Comparison of ENCODE assay signal across 13 cellular contexts in the genomic region with DNA sequence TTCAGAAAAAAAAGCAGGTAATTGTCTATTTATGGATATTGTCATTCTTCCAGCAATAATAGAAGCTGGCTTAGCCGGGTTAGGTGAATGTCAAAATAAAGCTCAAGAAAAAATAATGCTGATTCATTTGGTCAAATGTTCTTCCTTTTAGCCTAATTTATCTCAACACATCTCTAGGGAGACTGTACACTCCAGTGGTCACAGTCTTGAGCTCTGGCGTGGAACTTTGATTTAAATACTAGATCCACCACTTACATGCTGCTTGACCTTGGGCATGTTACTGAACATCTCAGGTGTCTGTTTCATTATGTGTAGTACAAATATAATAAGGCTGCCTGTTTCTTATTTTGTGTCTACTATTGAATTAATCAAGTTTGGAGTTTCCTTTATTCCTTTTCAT. TPM values are rescaled to one million over a fixed set of nuclear protein-coding genes. Genes with fewer than 3 reads are reported as not detected.
DNase-seq lines count a peak whose midpoint lies in the region; ATAC-seq and FAIRE-seq lines count a peak whose summit lies in the region.
"Had no signal": no experiment of that assay in that cellular context is flagged by ENCODE, and none has a peak within 500 bp of the region (broad histone marks: within the 10 kb centered on the region; RNA-seq: fewer than 3 reads in every experiment).

No MANE protein-coding gene starts in this region.

- FAIRE-seq in GM19239 (lab: Jason Lieb, UNC): peak; percentile 75

- no peak overlapping the region for H2AFZ ChIP-seq in ACC112 (ENCODE audit: low read length, unreplicated experiment)

- peak; percentile 93 for ATAC-seq in HG02885 (IDR thresholded peaks at IDR 0.05; ENCODE audit: poor library complexity, unreplicated experiment)
- no peak for ATAC-seq in activated T-cell treated with anti-CD3 and anti-CD28 coated beads, Interleukin-2, amount 50 U/mL, for 4 hours
- ATAC-seq in activated T-cell treated with anti-CD3 and anti-CD28 coated beads, Interleukin-2, amount 50 U/mL, for 72 hours (replicated peaks in 1 of 2): no peak
- ATAC-seq: activated CD8-positive, alpha-beta memory T cell treated with anti-CD3 and anti-CD28 coated beads, Interleukin-2, amount 10 ng/mL, durations not matched to agents 7 days and 5 days; naive thymus-derived CD4-positive, alpha-beta T cell had no signal

- peaks cover 35% of the 10 kb centered on the region for H3K36me3 ChIP-seq in ACC112 (ENCODE audit: insufficient read depth, low read length)
- H3K36me3 ChIP-seq: transverse colon had no signal

- no peaks in the 10 kb centered on the region for H3K9me3 Mint-ChIP-seq in activated T-cell treated with anti-CD3 and anti-CD28 coated beads, Interleukin-2, amount 50 U/mL, for 4 hours
- H3K9me3 Mint-ChIP-seq in activated T-cell treated with anti-CD3 and anti-CD28 coated beads, Interleukin-2, amount 50 U/mL, for 72 hours: no peaks in the 10 kb centered on the region

- in situ Hi-C loops in ACHN (cut with HindIII; ENCODE audit: low pct_ligation_motif_present, low pct_unique_long_range_greater_than_20kb, low sequenced_read_pairs): no loop called here

- H3K4me1 ChIP-seq in ACC112 (ENCODE audit: control insufficient read depth, insufficient read depth, low read length, unreplicated experiment): peaks cover 25% of the 10 kb centered on the region
- H3K4me1 ChIP-seq: transverse colon had no signal

- DNase-seq in GM19239 (ENCODE audit: insufficient read length, low spot score): no peak
- DNase-seq in NAMALWA (ENCODE audit: low spot score): peak; percentile 4
- no peak for DNase-seq in DMS53 (lab: John Stamatoyannopoulos, UW)
- DNase-seq in activated T-cell treated with anti-CD3 and anti-CD28 coated beads, Interleukin-2, amount 50 U/mL, for 4 hours: no peak
- no peak for DNase-seq in activated T-cell treated with anti-CD3 and anti-CD28 coated beads, Interleukin-2, amount 50 U/mL, for 72 hours
- no peak for DNase-seq in ACHN
- DNase-seq: activated CD8-positive, alpha-beta memory T cell treated with anti-CD3 and anti-CD28 coated beads, Interleukin-2, amount 10 ng/mL, durations not matched to agents 7 days and 5 days; DND-41; naive thymus-derived CD4-positive, alpha-beta T cell; transverse colon had no signal

- no peak overlapping the region for H3K27ac Mint-ChIP-seq in activated T-cell treated with anti-CD3 and anti-CD28 coated beads, Interleukin-2, amount 50 U/mL, for 72 hours
- H3K27ac Mint-ChIP-seq: activated CD8-positive, alpha-beta memory T cell treated with anti-CD3 and anti-CD28 coated beads, Interleukin-2, amount 10 ng/mL, durations not matched to agents 7 days and 5 days had no signal

- no peak overlapping the region for H3K4me3 Mint-ChIP-seq in activated T-cell treated with anti-CD3 and anti-CD28 coated beads, Interleukin-2, amount 50 U/mL, for 4 hours
- H3K4me3 Mint-ChIP-seq in activated T-cell treated with anti-CD3 and anti-CD28 coated beads, Interleukin-2, amount 50 U/mL, for 72 hours: no peak overlapping the region
- H3K4me3 Mint-ChIP-seq: activated CD8-positive, alpha-beta memory T cell treated with anti-CD3 and anti-CD28 coated beads, Interleukin-2, amount 10 ng/mL, durations not matched to agents 7 days and 5 days; naive thymus-derived CD4-positive, alpha-beta T cell had no signal

- no peaks in the 10 kb centered on the region for H3K27me3 Mint-ChIP-seq in activated T-cell treated with anti-CD3 and anti-CD28 coated beads, Interleukin-2, amount 50 U/mL, for 4 hours (ENCODE audit: low read depth)
- H3K27me3 Mint-ChIP-seq in activated T-cell treated with anti-CD3 and anti-CD28 coated beads, Interleukin-2, amount 50 U/mL, for 72 hours (ENCODE audit: low read depth): no peaks in the 10 kb centered on the region
- H3K27me3 Mint-ChIP-seq: activated CD8-positive, alpha-beta memory T cell treated with anti-CD3 and anti-CD28 coated beads, Interleukin-2, amount 10 ng/mL, durations not matched to agents 7 days and 5 days had no signal

- peak overlapping the region; percentile 91 for H3K27ac ChIP-seq in ACC112 (ENCODE audit: low read depth, low read length)
- H3K27ac ChIP-seq: skin epidermis, transverse colon had no signal

- H3K27me3 ChIP-seq in ACC112 (ENCODE audit: insufficient read depth, low read length): no peaks in the 10 kb centered on the region
- H3K27me3 ChIP-seq: transverse colon had no signal

- H3K79me2 ChIP-seq in ACC112 (ENCODE audit: control insufficient read depth, insufficient read depth, low read length, unreplicated experiment): no peaks in the 10 kb centered on the region

- H3K4me3 ChIP-seq in ACC112 (ENCODE audit: low read depth, low read length): no peak overlapping the region
- H3K4me3 ChIP-seq: skin epidermis, transverse colon had no signal

- H3K4me1 Mint-ChIP-seq in activated T-cell treated with anti-CD3 and anti-CD28 coated beads, Interleukin-2, amount 50 U/mL, for 4 hours (ENCODE audit: low read depth): peaks cover 14% of the 10 kb centered on the region
- peaks cover 4% of the 10 kb centered on the region for H3K4me1 Mint-ChIP-seq in activated T-cell treated with anti-CD3 and anti-CD28 coated beads, Interleukin-2, amount 50 U/mL, for 72 hours (ENCODE audit: low read depth)

- H3K36me3 Mint-ChIP-seq in activated T-cell treated with anti-CD3 and anti-CD28 coated beads, Interleukin-2, amount 50 U/mL, for 4 hours (ENCODE audit: insufficient read depth): no peaks in the 10 kb centered on the region
- no peaks in the 10 kb centered on the region for H3K36me3 Mint-ChIP-seq in activated T-cell treated with anti-CD3 and anti-CD28 coated beads, Interleukin-2, amount 50 U/mL, for 72 hours (ENCODE audit: insufficient read depth in 2 of 2)

RNA-seq across cellular contexts. Expression of a gene that starts 22.0 kb away (rescaled TPM):
- total RNA-seq in activated T-cell treated with anti-CD3 and anti-CD28 coated beads, Interleukin-2, amount 50 U/mL, for 4 hours: under 1 TPM; 0.16 to 0.47 (median 0.46) TPM
- total RNA-seq in activated T-cell treated with anti-CD3 and anti-CD28 coated beads, Interleukin-2, amount 50 U/mL, for 72 hours: under 1 TPM; 0.46 to 0.49 TPM
